Comparison of ENCODE assay signal across 23 cellular contexts in genomic region chr13:59464926-59465325, GRCh38.
"Had no signal": no experiment of that assay in that cellular context is flagged by ENCODE, and none has a peak within 500 bp of the region (broad histone marks: within the 10 kb centered on the region; RNA-seq: fewer than 3 reads in every experiment).

No MANE protein-coding gene starts in this region.

- H3K27ac Mint-ChIP-seq: activated CD4-positive, alpha-beta T cell treated with anti-CD3 and anti-CD28 coated beads for 36 hours; activated CD4-positive, alpha-beta T cell treated with anti-CD3 and anti-CD28 coated beads, Interleukin-2, amount 10 ng/mL, durations not matched to agents 7 days and 5 days; activated CD8-positive, alpha-beta T cell treated with anti-CD3 and anti-CD28 coated beads, Interleukin-2, amount 10 ng/mL, durations not matched to agents 7 days and 5 days; activated naive CD4-positive, alpha-beta T cell treated with anti-CD3 and anti-CD28 coated beads for 36 hours; activated naive CD4-positive, alpha-beta T cell treated with anti-CD3 and anti-CD28 coated beads, Interleukin-2, amount 50 U/mL, for 72 hours; activated T-cell treated with anti-CD3 and anti-CD28 coated beads, Interleukin-2, amount 50 U/mL, for 24 hours; WTC11 had no signal

- H3K4me1 ChIP-seq: adrenal gland, body of pancreas, breast epithelium had no signal

- H3K36me3 ChIP-seq: adrenal gland, breast epithelium had no signal

- DNase-seq: activated CD4-positive, alpha-beta T cell treated with anti-CD3 and anti-CD28 coated beads for 36 hours; activated CD4-positive, alpha-beta T cell treated with anti-CD3 and anti-CD28 coated beads, Interleukin-2, amount 10 ng/mL, durations not matched to agents 7 days and 5 days; activated CD4-positive, alpha-beta T cell treated with anti-CD3 and anti-CD28 coated beads, Interleukin-2, amount 50 U/mL, for 48 hours; activated CD8-positive, alpha-beta T cell treated with anti-CD3 and anti-CD28 coated beads, Interleukin-2, amount 10 ng/mL, durations not matched to agents 7 days and 5 days; activated gamma-delta T cell treated with Interleukin-2 at 50 U/mL for 16 hours; activated naive CD4-positive, alpha-beta T cell treated with anti-CD3 and anti-CD28 coated beads for 36 hours; activated T-cell treated with anti-CD3 and anti-CD28 coated beads, Interleukin-2, amount 50 U/mL, for 24 hours; adrenal gland; body of pancreas; NCI-H1105; NCI-H1417 treated with DMSO at 0.1 percent for 48 hours; NCI-H187 treated with DMSO at 0.1 percent for 48 hours; NCI-H2081; NCI-H226; NCI-H446 treated with DMSO at 0.1 percent for 48 hours; NCI-H69; Right ventricle myocardium superior; SW 1271; T1000 had no signal

- H3K27ac ChIP-seq: adrenal gland, body of pancreas, breast epithelium had no signal

- ATAC-seq: activated CD4-positive, alpha-beta T cell treated with anti-CD3 and anti-CD28 coated beads for 36 hours; activated CD4-positive, CD25-positive, alpha-beta regulatory T cell treated with anti-CD3 and anti-CD28 coated beads, Interleukin-2, amount 50 U/mL, for 24 hours; activated CD8-positive, alpha-beta T cell treated with anti-CD3 and anti-CD28 coated beads, Interleukin-2, amount 10 ng/mL, durations not matched to agents 7 days and 5 days; activated naive CD4-positive, alpha-beta T cell treated with anti-CD3 and anti-CD28 coated beads, Interleukin-2, amount 50 U/mL, for 72 hours; body of pancreas; WTC11 had no signal

- H3K9me3 ChIP-seq: adrenal gland, body of pancreas had no signal

- H3K4me1 Mint-ChIP-seq: activated CD4-positive, alpha-beta T cell treated with anti-CD3 and anti-CD28 coated beads for 36 hours; activated CD4-positive, alpha-beta T cell treated with anti-CD3 and anti-CD28 coated beads, Interleukin-2, amount 10 ng/mL, durations not matched to agents 7 days and 5 days had no signal

- H3K4me3 ChIP-seq: adrenal gland, body of pancreas, breast epithelium had no signal

- H3K27me3 ChIP-seq: adrenal gland, body of pancreas, breast epithelium had no signal

- H3K4me3 Mint-ChIP-seq: activated CD4-positive, alpha-beta T cell treated with anti-CD3 and anti-CD28 coated beads for 36 hours; activated CD4-positive, alpha-beta T cell treated with anti-CD3 and anti-CD28 coated beads, Interleukin-2, amount 10 ng/mL, durations not matched to agents 7 days and 5 days; activated CD8-positive, alpha-beta T cell treated with anti-CD3 and anti-CD28 coated beads, Interleukin-2, amount 10 ng/mL, durations not matched to agents 7 days and 5 days; activated naive CD4-positive, alpha-beta T cell treated with anti-CD3 and anti-CD28 coated beads for 36 hours; activated T-cell treated with anti-CD3 and anti-CD28 coated beads, Interleukin-2, amount 50 U/mL, for 24 hours; WTC11 had no signal
